1 cellular context compared by ENCODE assay signal in the genomic region with DNA sequence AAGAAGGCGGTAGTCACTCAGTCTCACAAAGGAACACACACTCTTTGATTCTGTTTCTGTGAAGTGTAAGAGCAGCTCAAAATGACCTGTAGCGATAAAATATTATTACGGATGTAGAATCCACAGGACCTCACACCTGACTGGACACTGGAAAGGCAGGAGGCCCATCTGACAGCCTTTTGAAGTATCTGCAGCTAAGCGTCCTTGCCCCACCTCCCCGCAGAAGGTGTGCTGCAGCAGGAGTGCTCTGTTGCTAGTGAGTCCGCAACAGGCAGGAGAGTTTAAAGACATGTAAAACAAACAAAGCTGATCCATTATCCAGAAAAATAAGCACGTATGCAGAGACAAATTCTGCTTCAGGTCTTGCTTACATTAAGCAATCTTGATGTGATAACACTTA.
TF ChIP-seq lines count a peak whose summit lies in the region.

No MANE protein-coding gene starts in this region.

TF ChIP-seq in H1, 55 proteins besides CTCF, POLR2A, EP300 and RAD21 (continued from another document):
- TF ChIP-seq BACH1 (IDR thresholded peaks at IDR 0.05; ENCODE audit: low read length) (no peak), KDM1A (IDR thresholded peaks at IDR 0.05; ENCODE audit: borderline replicate concordance, low read length) (no peak), GABPA (IDR thresholded peaks at IDR 0.05; ENCODE audit: borderline replicate concordance, insufficient read depth, low read length) (no peak), FOSL1 (IDR thresholded peaks at IDR 0.05; ENCODE audit: insufficient read depth, low read depth, low read length) (no peak), EZH2 (IDR thresholded peaks at IDR 0.05; ENCODE audit: low read depth, low read length, severe bottlenecking) (no peak), CHD2 (IDR thresholded peaks at IDR 0.05; ENCODE audit: low read length) (no peak)
- TF ChIP-seq, protein P1, sequence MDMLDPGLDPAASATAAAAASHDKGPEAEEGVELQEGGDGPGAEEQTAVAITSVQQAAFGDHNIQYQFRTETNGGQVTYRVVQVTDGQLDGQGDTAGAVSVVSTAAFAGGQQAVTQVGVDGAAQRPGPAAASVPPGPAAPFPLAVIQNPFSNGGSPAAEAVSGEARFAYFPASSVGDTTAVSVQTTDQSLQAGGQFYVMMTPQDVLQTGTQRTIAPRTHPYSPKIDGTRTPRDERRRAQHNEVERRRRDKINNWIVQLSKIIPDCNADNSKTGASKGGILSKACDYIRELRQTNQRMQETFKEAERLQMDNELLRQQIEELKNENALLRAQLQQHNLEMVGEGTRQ (IDR thresholded peaks at IDR 0.05; ENCODE audit: low read length): no peak
